Comparison of ENCODE assay signal across 24 cellular contexts in genomic region chr1:193631306-193631705, GRCh38.
"Had no signal": no experiment of that assay in that cellular context is flagged by ENCODE, and none has a peak within 500 bp of the region (broad histone marks: within the 10 kb centered on the region; RNA-seq: fewer than 3 reads in every experiment).

No MANE protein-coding gene starts in this region.

- H3K36me3 ChIP-seq: ovary, sigmoid colon, stomach, thyroid gland, vagina had no signal

- H3K27ac Mint-ChIP-seq: effector memory CD8-positive, alpha-beta T cell; immature natural killer cell; natural killer cell; stimulated activated effector memory CD8-positive, alpha-beta T cell treated with anti-CD3 and anti-CD28 coated beads, Interleukin-12 subunit alpha, Interleukin-12 subunit beta, amount 100 ng/mL, for 72 hours had no signal

- H3K9me3 Mint-ChIP-seq: effector memory CD8-positive, alpha-beta T cell; natural killer cell had no signal

- H3K27me3 Mint-ChIP-seq: effector memory CD8-positive, alpha-beta T cell had no signal

- H3K27ac ChIP-seq: coronary artery, ovary, psoas muscle, sigmoid colon, stomach, thyroid gland, vagina had no signal

- H3K27me3 ChIP-seq: ovary, sigmoid colon, stomach, thyroid gland, vagina had no signal

- H3K4me3 ChIP-seq: coronary artery, lung, ovary, psoas muscle, sigmoid colon, stomach, thyroid gland, vagina had no signal

- ATAC-seq: effector memory CD8-positive, alpha-beta T cell; left lobe of liver; natural killer cell; psoas muscle; right cardiac atrium; stimulated activated effector memory CD8-positive, alpha-beta T cell treated with anti-CD3 and anti-CD28 coated beads, Interleukin-12 subunit alpha, Interleukin-12 subunit beta, amount 100 ng/mL, for 72 hours had no signal

- H3K36me3 Mint-ChIP-seq: immature natural killer cell; natural killer cell; stimulated activated effector memory CD8-positive, alpha-beta T cell treated with anti-CD3 and anti-CD28 coated beads, Interleukin-12 subunit alpha, Interleukin-12 subunit beta, amount 100 ng/mL, for 72 hours had no signal

- H3K4me1 ChIP-seq: psoas muscle, stomach, vagina had no signal

- DNase-seq: dermis blood vessel endothelial cell; effector memory CD8-positive, alpha-beta T cell; hypothalamus; immature natural killer cell; kidney; mesendoderm; natural killer cell; occipital lobe; ovary; posterior cingulate gyrus; psoas muscle; right cardiac atrium; sigmoid colon; stimulated activated CD4-positive, alpha-beta T cell treated with anti-CD3 and anti-CD28 coated beads, Interleukin-2, amount 100 ng/mL, for 24 hours; stimulated activated CD4-positive, alpha-beta T cell treated with anti-CD3 and anti-CD28 coated beads, Interleukin-4, amount 100 ng/mL, for 24 hours; stimulated activated naive CD4-positive, alpha-beta T cell treated with Interleukin-2 at 50 U/mL for 16 hours; stomach; thyroid gland; trophoblast cell had no signal

- H3K4me3 Mint-ChIP-seq: effector memory CD8-positive, alpha-beta T cell; immature natural killer cell; natural killer cell; stimulated activated effector memory CD8-positive, alpha-beta T cell treated with anti-CD3 and anti-CD28 coated beads, Interleukin-12 subunit alpha, Interleukin-12 subunit beta, amount 100 ng/mL, for 72 hours had no signal
